Comparison of ENCODE assay signal across 1 cellular context in the genomic region with DNA sequence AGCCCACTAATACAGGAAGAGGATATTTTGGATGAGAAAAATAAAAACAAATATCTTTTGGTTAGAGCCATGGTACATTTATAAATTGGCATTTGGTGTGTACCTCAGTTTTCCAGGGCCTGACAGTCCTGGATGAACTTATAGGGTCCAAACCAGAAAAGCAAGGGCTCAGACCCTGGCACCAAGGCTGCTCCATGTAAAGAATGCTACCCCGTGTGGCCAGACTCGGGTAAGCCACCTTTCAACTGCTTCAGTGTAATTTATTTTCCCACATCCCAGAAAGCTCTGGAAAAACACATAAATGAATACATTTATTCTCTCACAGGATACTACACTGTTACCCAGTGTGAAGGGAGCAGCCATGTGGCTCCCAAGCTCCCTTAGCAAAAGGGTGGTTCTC.
TF ChIP-seq lines count a peak whose summit lies in the region.

No MANE protein-coding gene starts in this region.

TF ChIP-seq in IMR-90, 13 proteins besides CTCF, POLR2A, EP300 and RAD21:
- TF ChIP-seq RCOR1 (IDR thresholded peaks at IDR 0.05; ENCODE audit: insufficient replicate concordance, low read length) (no peak), RFX5 (IDR thresholded peaks at IDR 0.05; ENCODE audit: low read depth, low read length) (no peak), FOS (IDR thresholded peaks at IDR 0.05; ENCODE audit: low read depth, low read length) (no peak), NFE2L2 (IDR thresholded peaks at IDR 0.05; ENCODE audit: low read depth, low read length) (no peak), BHLHE40 (IDR thresholded peaks at IDR 0.05; ENCODE audit: low read depth, low read length) (no peak), MAFK (IDR thresholded peaks at IDR 0.05; ENCODE audit: low read depth, low read length) (no peak), SMC3 (IDR thresholded peaks at IDR 0.05; ENCODE audit: low read depth, low read length) (no peak), CEBPB (IDR thresholded peaks at IDR 0.05; ENCODE audit: low read depth, low read length) (no peak), MXI1 (IDR thresholded peaks at IDR 0.05; ENCODE audit: borderline replicate concordance, low read depth, low read length) (no peak)
